ENCODE assay signal across 8 cellular contexts in genomic region chr16:79599837-79600635, GRCh38. TPM values are rescaled to one million over a fixed set of nuclear protein-coding genes. Genes with fewer than 3 reads are reported as not detected.
DNase-seq lines count a peak whose midpoint lies in the region; ATAC-seq and TF ChIP-seq lines count a peak whose summit lies in the region.

No MANE protein-coding gene starts in this region.

- TF ChIP-seq EP300 in ovary (IDR thresholded peaks at IDR 0.05), result no peak

- in situ Hi-C loops in GM23248 (cut with MboI), result no loop called here

- H3K4me3 ChIP-seq in BJ (ENCODE audit: low read depth, low read length), result peak overlapping the region; percentile 56
- peak overlapping the region; percentile 65 for H3K4me3 ChIP-seq in GM23248
- peak overlapping the region; percentile 36 to 95 (median 77) for H3K4me3 ChIP-seq in adrenal gland
- peak overlapping the region; percentile 57 to 85 (median 72) for H3K4me3 ChIP-seq in heart right ventricle
- peak overlapping the region; percentile 93 for H3K4me3 ChIP-seq in ovary
- H3K4me3 ChIP-seq in BE2C (ENCODE audit: low read depth, low read length), result no peak overlapping the region

- H3F3A ChIP-seq in GM23248 (ENCODE audit: insufficient read depth), result no peaks in the 10 kb centered on the region

- 1% methylated on average over 53 to 67 of the region's 84 CpGs for WGBS in GM23248 (ENCODE audit: low coverage in 1 of 2, low lambda C conversion rate in 2 of 2, missing lambda C conversion rate in 2 of 2), 2 experiments
- WGBS in adrenal gland, 4 donors, result 0 to 1% (median 0%) methylated on average over 31 to 82 of the region's 84 CpGs
- 1% methylated on average over 64 to 81 of the region's 84 CpGs for WGBS in heart right ventricle, 2 donors
- 0% methylated on average over 36 to 84 of the region's 84 CpGs for WGBS in ovary, 3 donors

- H3K4me1 ChIP-seq in GM23248 (ENCODE audit: insufficient read depth), result peaks cover 6% of the 10 kb centered on the region; the same call in 1 of the 2 replicates
- peaks cover 7 to 9% of the 10 kb centered on the region in 2 donors for H3K4me1 ChIP-seq in adrenal gland (replicated peaks in 1 of 2)
- H3K4me1 ChIP-seq in heart right ventricle, result peaks cover 0 to 31% (median 10%) of the 10 kb centered on the region in 9 donors
- no peaks in the 10 kb centered on the region for H3K4me1 ChIP-seq in ovary (ENCODE audit: insufficient read depth)
- no peaks in the 10 kb centered on the region for H3K4me1 ChIP-seq in BE2C

- H3K36me3 ChIP-seq in BJ (ENCODE audit: control insufficient read depth, insufficient read depth, low read length) (no peaks in the 10 kb centered on the region), GM23248 (ENCODE audit: low read depth) (no peaks in the 10 kb centered on the region), adrenal gland (replicated peaks in 1 of 2) (no peaks in the 10 kb centered on the region), heart right ventricle (peaks cover 0 to 10% (median 0%) of the 10 kb centered on the region in 9 donors), ovary (no peaks in the 10 kb centered on the region), BE2C (no peaks in the 10 kb centered on the region)

- CTCF ChIA-PET in BJ (lab: Yijun Ruan, JAX), result interaction anchor here (0.6 to 3.0 kb wide), 5 partner anchors 254 to 1477 kb away, joined by 3 to 8 read pairs (median 4); no protein-coding TSS in a partner anchor

- TF ChIP-seq POLR2A in adrenal gland (IDR thresholded peaks at IDR 0.05) (peak in 1 of 2 donors; percentile 32), ovary (IDR thresholded peaks at IDR 0.05) (peak; percentile 28)

- intact Hi-C loops in adrenal gland (cut with DNase I) (loop anchor here (10.0 kb wide), 2 partner anchors 1095 to 1475 kb away; no protein-coding TSS in a partner anchor), heart right ventricle (cut with DNase I) (loop anchor here (5.0 to 10.0 kb wide), 21 partner anchors 58 to 1475 kb away; no protein-coding TSS in a partner anchor), ovary (cut with DNase I) (loop anchor here (5.0 to 10.0 kb wide), 9 partner anchors 155 to 1485 kb away; no protein-coding TSS in a partner anchor)

- H3K9me3 ChIP-seq in GM23248 (ENCODE audit: low read depth) (no peaks in the 10 kb centered on the region), adrenal gland (replicated peaks in 1 of 3) (no peaks in the 10 kb centered on the region), heart right ventricle (no peaks in the 10 kb centered on the region), ovary (no peaks in the 10 kb centered on the region), BE2C (no peaks in the 10 kb centered on the region)

- TF ChIP-seq CTCF in BJ (IDR thresholded peaks at IDR 0.05; ENCODE audit: insufficient read depth, low read depth, low read length), result no peak
- no peak for TF ChIP-seq CTCF in adrenal gland (IDR thresholded peaks at IDR 0.05)
- no peak for TF ChIP-seq CTCF in heart right ventricle (IDR thresholded peaks at IDR 0.05)
- TF ChIP-seq CTCF in ovary (IDR thresholded peaks at IDR 0.05), result no peak
- TF ChIP-seq CTCF in BE2C (IDR thresholded peaks at IDR 0.05; ENCODE audit: low read depth, low read length), result no peak

- H3K79me2 ChIP-seq in GM23248 (ENCODE audit: insufficient read depth), result no peaks in the 10 kb centered on the region

- H3K27ac ChIP-seq in GM23248 (no peak overlapping the region), adrenal gland (peak overlapping the region; percentile 73 to 96 (median 95)), heart right ventricle (peak overlapping the region; percentile 64 to 96 (median 92)), ovary (peak overlapping the region; percentile 80 to 95)

- peak overlapping the region; percentile 87 for H3K4me2 ChIP-seq in GM23248 (ENCODE audit: unreplicated experiment)

- no peak overlapping the region for H3K9ac ChIP-seq in GM23248

- DNase-seq in BJ (ENCODE audit: low read depth) (no peak), GM23248 (peak; percentile 55), NOMO-1 treated with DMSO at 0.1 percent for 48 hours (lab: John Stamatoyannopoulos, UW; ENCODE audit: unreplicated experiment) (peak; percentile 35), adrenal gland (peak; percentile 54 to 69 (median 65)), heart right ventricle (peak; percentile 42 to 75), ovary (peak; percentile 77 to 86 (median 81)), BE2C (no peak), SKM-1 treated with dmso at 0.1 percent for 144 hours (lab: John Stamatoyannopoulos, UW; ENCODE audit: unreplicated experiment) (no peak)

- H3K9me2 ChIP-seq in GM23248 (ENCODE audit: insufficient read depth), result no peaks in the 10 kb centered on the region

- H3K27me3 ChIP-seq in BJ (ENCODE audit: control insufficient read depth, insufficient read depth, low read length), result no peaks in the 10 kb centered on the region
- H3K27me3 ChIP-seq in GM23248 (replicated peaks; ENCODE audit: insufficient read depth), result peaks cover 71% of the 10 kb centered on the region
- H3K27me3 ChIP-seq in adrenal gland, result no peaks in the 10 kb centered on the region
- H3K27me3 ChIP-seq in heart right ventricle, result peaks cover 0 to 5% (median 0%) of the 10 kb centered on the region in 7 donors
- H3K27me3 ChIP-seq in ovary, result no peaks in the 10 kb centered on the region
- H3K27me3 ChIP-seq in BE2C, result peaks cover 25% of the 10 kb centered on the region

- peak; percentile 27 to 73 (median 47) for ATAC-seq in heart right ventricle

- POLR2A ChIA-PET in BJ (lab: Charles Lee), result no interaction called here

- H2AFZ ChIP-seq in GM23248, result peak overlapping the region; percentile 68

- no peaks in the 10 kb centered on the region for H4K20me1 ChIP-seq in GM23248 (ENCODE audit: insufficient read depth)

RNA-seq across cellular contexts. Expression of gene MAF, which starts 0.5 kb away (rescaled TPM):
- 1.5 and 1.7 TPM in 2 replicates for polyA plus RNA-seq in BJ (2011; rRNA removed)
- 1.8 and 2.3 TPM in 2 replicates for polyA minus RNA-seq in BJ (2011; rRNA and poly(A)+ RNA removed)
- total RNA-seq in GM23248 (2014; rRNA removed; shearing (Covaris generic)), result 0.22 TPM in 1 of 2 replicates, not detected in the other
- polyA plus RNA-seq in GM23248 (2016; fragmentation: Nextera tagmentation; extraction: Ambion mirVana), result not detected in 2 replicates
- total RNA-seq in adrenal gland, result 100 to 1,000 TPM in 1 of 8 donors, 10 to 100 TPM in 7; 44.4 to 114 (median 70.0) TPM
- 10 to 100 TPM in 1 of 3 donors, 1 to 10 TPM in 2; 7.2 to 15.3 (median 8.5) TPM for polyA plus RNA-seq in adrenal gland
- total RNA-seq in heart right ventricle, result 10 to 100 TPM in 5 of 10 donors, 1 to 10 TPM in 5; 6.1 to 40.3 (median 9.4) TPM
- polyA plus RNA-seq in heart right ventricle, result 1 to 10 TPM; 2.8 to 4.5 TPM
- total RNA-seq in ovary, result 100 to 1,000 TPM in 3 of 7 donors, 10 to 100 TPM in 4; 61.5 to 196 (median 83.5) TPM
- 10 to 100 TPM; 41.1 to 41.5 TPM for polyA plus RNA-seq in ovary
- polyA plus RNA-seq in BE2C (2012; ENCODE audit: insufficient read depth, insufficient read length, low read depth), result not detected

Comparison
In these comparisons a context has a peak if more than half of its experiments do, and no peak if none do; other contexts are left out.
1. DNase-seq: peak in GM23248 (single experiment), NOMO-1 treated with DMSO at 0.1 percent for 48 hours (single experiment), adrenal gland (7 of 7), heart right ventricle (2 of 2) and ovary (5 of 5); none in BJ (single experiment), BE2C (single experiment) and SKM-1 treated with dmso at 0.1 percent for 144 hours (single experiment).